In the genomic region with DNA sequence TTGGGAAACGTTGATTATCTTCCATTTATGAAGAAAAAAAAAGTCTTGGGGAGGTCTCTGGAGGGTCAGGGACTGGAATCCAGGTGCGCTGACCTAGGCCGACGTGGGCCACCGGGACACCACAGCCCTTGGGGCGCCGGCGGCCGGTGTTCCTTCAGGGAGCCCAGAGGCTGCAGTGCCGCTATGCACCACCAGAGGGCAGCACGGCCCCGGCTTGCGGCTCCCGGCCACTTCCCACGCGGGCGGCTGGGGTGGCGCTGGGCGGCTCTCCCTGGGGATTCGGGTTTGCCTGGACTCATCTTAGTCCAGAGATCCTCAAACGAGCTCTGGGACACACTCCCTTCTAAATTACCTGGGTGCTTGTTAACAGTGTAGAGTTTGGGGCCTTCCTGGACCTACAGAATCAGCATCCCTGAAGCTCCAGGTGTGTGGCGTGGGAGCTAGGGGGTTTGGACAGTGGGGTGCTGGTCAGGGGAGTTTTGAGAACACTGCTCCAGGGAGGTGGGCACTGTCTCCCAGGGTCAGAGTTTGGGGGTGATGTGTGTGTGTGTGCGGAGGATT, we compare ENCODE assay signal across 8 cellular contexts. TPM values are rescaled to one million over a fixed set of nuclear protein-coding genes. Genes with fewer than 3 reads are reported as not detected.
DNase-seq lines count a peak whose midpoint lies in the region; ATAC-seq and TF ChIP-seq lines count a peak whose summit lies in the region.

No MANE protein-coding gene starts in this region.

- no peak overlapping the region for H3K4me3 Mint-ChIP-seq in naive B cell
- peak overlapping the region; percentile 57 to 62 for H3K4me3 Mint-ChIP-seq in stimulated activated naive B cell treated with anti-CD40 and anti-IgM and Interleukin-4, amounts not matched to agents 10 μg/mL and 1 μg/mL and 100 μg/mL, for 72 hours

- no peak for TF ChIP-seq POLR2A in erythroblast (IDR thresholded peaks at IDR 0.05; ENCODE audit: low read length)

- H3K27ac Mint-ChIP-seq in naive B cell, result peak overlapping the region in 2 of 6 donors; percentile 57 to 91
- peak overlapping the region; percentile 92 for H3K27ac Mint-ChIP-seq in stimulated activated naive B cell treated with anti-CD40 and anti-IgM and Interleukin-4, amounts not matched to agents 10 μg/mL and 1 μg/mL and 100 μg/mL, for 72 hours

- DNase-seq in AML-193 (lab: John Stamatoyannopoulos, UW) (peak; percentile 30 to 33), NOMO-1 treated with DMSO at 0.1 percent for 48 hours (lab: John Stamatoyannopoulos, UW; ENCODE audit: unreplicated experiment) (peak; percentile 33), activated T-cell treated with anti-CD3 and anti-CD28 coated beads for 24 hours (ENCODE audit: low read depth) (peak; percentile 75), erythroblast (lab: John Stamatoyannopoulos, UW) (peak; percentile 44 to 73), naive B cell (peak; percentile 56), NCI-H1694 treated with DMSO at 0.1 percent for 48 hours (lab: John Stamatoyannopoulos, UW) (no peak)
- peak; percentile 74 for DNase-seq in stimulated activated naive B cell treated with anti-CD40 and anti-IgM and Interleukin-4, amounts not matched to agents 10 μg/mL and 1 μg/mL and 100 μg/mL, for 72 hours

- peaks cover 0 to 1% (median 0%) of the 10 kb centered on the region in 7 donors for H3K9me3 Mint-ChIP-seq in naive B cell
- peaks cover 5 to 12% of the 10 kb centered on the region in 2 donors for H3K9me3 Mint-ChIP-seq in stimulated activated naive B cell treated with anti-CD40 and anti-IgM and Interleukin-4, amounts not matched to agents 10 μg/mL and 1 μg/mL and 100 μg/mL, for 72 hours

- no peaks in the 10 kb centered on the region for H3K36me3 Mint-ChIP-seq in naive B cell
- peaks cover 8 to 21% of the 10 kb centered on the region in 2 donors for H3K36me3 Mint-ChIP-seq in stimulated activated naive B cell treated with anti-CD40 and anti-IgM and Interleukin-4, amounts not matched to agents 10 μg/mL and 1 μg/mL and 100 μg/mL, for 72 hours

- peaks cover 0 to 16% (median 7%) of the 10 kb centered on the region in 3 donors for H3K27me3 Mint-ChIP-seq in naive B cell
- peaks cover 0 to 6% of the 10 kb centered on the region in 2 donors for H3K27me3 Mint-ChIP-seq in stimulated activated naive B cell treated with anti-CD40 and anti-IgM and Interleukin-4, amounts not matched to agents 10 μg/mL and 1 μg/mL and 100 μg/mL, for 72 hours

- ATAC-seq in GM21526 (IDR thresholded peaks at IDR 0.05; ENCODE audit: low FRiP score, unreplicated experiment) (peak; percentile 31), naive B cell (ENCODE audit: low read depth in 2 of 2) (peak; percentile 67)
- ATAC-seq in stimulated activated naive B cell treated with anti-CD40 and anti-IgM and Interleukin-4, amounts not matched to agents 10 μg/mL and 1 μg/mL and 100 μg/mL, for 72 hours (replicated peaks), result no peak

- peaks cover 32 to 42% (median 42%) of the 10 kb centered on the region in 3 donors for H3K4me1 Mint-ChIP-seq in naive B cell
- H3K4me1 Mint-ChIP-seq in stimulated activated naive B cell treated with anti-CD40 and anti-IgM and Interleukin-4, amounts not matched to agents 10 μg/mL and 1 μg/mL and 100 μg/mL, for 72 hours, result peaks cover 43 to 60% of the 10 kb centered on the region in 2 donors

RNA-seq across cellular contexts. Expression of a gene that starts 23.0 kb away (rescaled TPM):
- under 1 TPM in 2 of 6 donors, not detected in 4; 0.81 to 0.96 TPM for polyA plus RNA-seq in naive B cell (ENCODE audit: low read depth in 6 of 6)

Comparison
In these comparisons a context has a peak if more than half of its experiments do, and no peak if none do; other contexts are left out.
1. ATAC-seq: peak in GM21526 (single experiment) and naive B cell (2 of 2); none in stimulated activated naive B cell treated with anti-CD40 and anti-IgM and Interleukin-4, amounts not matched to agents 10 μg/mL and 1 μg/mL and 100 μg/mL, for 72 hours (0 of 2).
2. H3K4me3 Mint-ChIP-seq: peak in stimulated activated naive B cell treated with anti-CD40 and anti-IgM and Interleukin-4, amounts not matched to agents 10 μg/mL and 1 μg/mL and 100 μg/mL, for 72 hours (2 of 2); none in naive B cell (0 of 8).